In the genomic region with DNA sequence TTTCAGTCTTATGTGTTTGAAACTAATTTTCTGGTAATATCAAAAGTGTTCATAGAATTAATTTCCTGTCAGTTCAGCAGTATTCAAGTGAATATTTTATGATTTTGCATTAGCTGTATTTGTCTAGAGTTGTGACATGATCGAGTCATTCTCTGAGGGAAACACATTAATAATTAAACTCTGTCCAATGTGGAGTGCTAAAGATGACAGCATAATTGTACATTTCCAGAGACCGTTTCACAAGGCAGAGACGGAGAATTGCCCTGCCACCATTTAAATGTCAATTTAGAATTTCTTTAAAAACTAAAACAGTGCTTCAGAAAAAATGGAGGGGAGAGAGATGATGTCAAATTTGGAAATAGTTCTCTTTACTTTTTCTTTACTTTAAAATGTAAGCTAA, we compare ENCODE assay signal across 27 cellular contexts.
"Had no signal": no experiment of that assay in that cellular context is flagged by ENCODE, and none has a peak within 500 bp of the region (broad histone marks: within the 10 kb centered on the region; RNA-seq: fewer than 3 reads in every experiment).

No MANE protein-coding gene starts in this region.

- ATAC-seq: foreskin keratinocyte; gastroesophageal sphincter; heart right ventricle; left ventricle myocardium superior; lower lobe of right lung; naive thymus-derived CD8-positive, alpha-beta T cell; pancreas; right cardiac atrium; stimulated activated effector memory CD8-positive, alpha-beta T cell treated with anti-CD3 and anti-CD28 coated beads, Interleukin-12 subunit alpha, Interleukin-12 subunit beta, amount 100 ng/mL, for 72 hours had no signal

- H3K27ac ChIP-seq: colonic mucosa, esophagus muscularis mucosa, foreskin keratinocyte, gastroesophageal sphincter, heart right ventricle, lower lobe of right lung, pancreas, sigmoid colon, testis, tibial artery had no signal

- H3K4me1 ChIP-seq: colonic mucosa, esophagus muscularis mucosa, gastroesophageal sphincter, heart right ventricle, lower lobe of right lung, pancreas, sigmoid colon, testis, tibial artery had no signal

- H3K9me3 Mint-ChIP-seq: nephron progenitor cell, type B pancreatic cell had no signal

- H3K4me3 Mint-ChIP-seq: dendritic cell treated with granulocyte-macrophage colony-stimulating factor and Interleukin-4, amounts not matched to agents 40 ng/mL and 50 ng/mL, for 4 days; naive thymus-derived CD8-positive, alpha-beta T cell; nephron progenitor cell; stimulated activated effector memory CD8-positive, alpha-beta T cell treated with anti-CD3 and anti-CD28 coated beads, Interleukin-12 subunit alpha, Interleukin-12 subunit beta, amount 100 ng/mL, for 72 hours; type B pancreatic cell had no signal

- H3K27ac Mint-ChIP-seq: dendritic cell treated with granulocyte-macrophage colony-stimulating factor and Interleukin-4, amounts not matched to agents 40 ng/mL and 50 ng/mL, for 4 days; naive thymus-derived CD8-positive, alpha-beta T cell; nephron progenitor cell; stimulated activated effector memory CD8-positive, alpha-beta T cell treated with anti-CD3 and anti-CD28 coated beads, Interleukin-12 subunit alpha, Interleukin-12 subunit beta, amount 100 ng/mL, for 72 hours; type B pancreatic cell had no signal

- H3K9me3 ChIP-seq: colonic mucosa, esophagus muscularis mucosa, gastroesophageal sphincter, lower lobe of right lung, pancreas, sigmoid colon, testis, tibial artery had no signal

- DNase-seq: colonic mucosa; effector CD8-positive, alpha-beta T cell; foreskin keratinocyte; glutamatergic neuron; heart right ventricle; hippocampal formation; left ventricle myocardium superior; lower lobe of right lung; naive thymus-derived CD8-positive, alpha-beta T cell; nephron progenitor cell; occipital lobe; pancreas; right cardiac atrium; sigmoid colon; stimulated activated CD4-positive, alpha-beta T cell treated with anti-CD3 and anti-CD28 coated beads, Interleukin-2, amount 100 ng/mL, for 24 hours; stimulated activated CD4-positive, alpha-beta T cell treated with anti-CD3 and anti-CD28 coated beads, Interleukin-4, amount 100 ng/mL, for 24 hours; stimulated activated naive CD4-positive, alpha-beta T cell treated with Interleukin-2 at 50 U/mL for 16 hours; substantia nigra; testis; tibial artery had no signal

- FAIRE-seq: endothelial cell of umbilical vein, islet of Langerhans, pancreas had no signal

- H3K4me1 Mint-ChIP-seq: naive thymus-derived CD8-positive, alpha-beta T cell; nephron progenitor cell; stimulated activated effector memory CD8-positive, alpha-beta T cell treated with anti-CD3 and anti-CD28 coated beads, Interleukin-12 subunit alpha, Interleukin-12 subunit beta, amount 100 ng/mL, for 72 hours had no signal

- H3K36me3 Mint-ChIP-seq: naive thymus-derived CD8-positive, alpha-beta T cell; stimulated activated effector memory CD8-positive, alpha-beta T cell treated with anti-CD3 and anti-CD28 coated beads, Interleukin-12 subunit alpha, Interleukin-12 subunit beta, amount 100 ng/mL, for 72 hours; type B pancreatic cell had no signal

- H3K4me3 ChIP-seq: colonic mucosa, esophagus muscularis mucosa, gastroesophageal sphincter, heart right ventricle, lower lobe of right lung, pancreas, sigmoid colon, testis, tibial artery had no signal

- H3K27me3 Mint-ChIP-seq: dendritic cell treated with granulocyte-macrophage colony-stimulating factor and Interleukin-4, amounts not matched to agents 40 ng/mL and 50 ng/mL, for 4 days; naive thymus-derived CD8-positive, alpha-beta T cell had no signal

- H3K36me3 ChIP-seq: colonic mucosa, esophagus muscularis mucosa, gastroesophageal sphincter, heart right ventricle, lower lobe of right lung, pancreas, sigmoid colon, tibial artery had no signal

- H3K27me3 ChIP-seq: colonic mucosa, esophagus muscularis mucosa, foreskin keratinocyte, gastroesophageal sphincter, heart right ventricle, pancreas, sigmoid colon, testis, tibial artery had no signal
